10 cellular contexts compared by ENCODE assay signal in the genomic region with DNA sequence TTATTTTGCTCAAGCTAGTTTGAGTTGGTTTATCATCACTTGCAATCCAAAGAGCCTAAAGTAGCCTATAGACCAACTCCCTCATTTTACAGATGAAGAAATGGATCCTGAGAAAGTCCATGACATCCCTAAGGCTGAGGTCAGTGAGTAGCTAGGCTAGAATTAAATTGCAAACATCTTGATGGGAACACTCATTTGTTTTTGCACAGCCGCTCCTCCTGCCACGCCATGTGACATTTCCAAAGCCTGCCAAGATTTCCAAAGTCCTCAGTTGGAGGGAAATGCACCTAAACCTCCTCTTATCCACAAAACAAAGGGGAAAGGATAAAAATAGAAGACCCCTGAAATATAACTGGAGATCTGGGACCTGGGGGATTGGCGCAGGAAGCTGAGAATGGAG. TPM values are rescaled to one million over a fixed set of nuclear protein-coding genes. Genes with fewer than 3 reads are reported as not detected.
A peak's percentile ranks its signal among the peaks of the same experiment; 100 is the strongest.
DNase-seq lines count a peak whose midpoint lies in the region; ATAC-seq, FAIRE-seq and TF ChIP-seq lines count a peak whose summit lies in the region.
"Had no signal": no experiment of that assay in that cellular context is flagged by ENCODE, and none has a peak within 500 bp of the region (broad histone marks: within the 10 kb centered on the region; RNA-seq: fewer than 3 reads in every experiment).

No MANE protein-coding gene starts in this region.

- WGBS in K562 (ENCODE audit: insufficient coverage, low coverage, missing lambda C conversion rate), result 40% methylated on average over 3 of the region's 3 CpGs
- 59 to 68% methylated on average over 3 of the region's 3 CpGs for WGBS in transverse colon (ENCODE audit: low coverage in 1 of 2), 2 donors

- CTCF ChIA-PET in activated CD4-positive, alpha-beta T cell treated with anti-CD3 and anti-CD28 coated beads for 36 hours (lab: Charles Lee), result interaction anchor here (0.5 to 12.9 kb wide), 7 partner anchors 16 to 222 kb away, joined by 3 to 200 read pairs (median 6); a partner anchor contains a TSS
- CTCF ChIA-PET in K562 (lab: Yijun Ruan, JAX; ENCODE audit: low intra/inter-chr PET ratio), result no interaction called here

- no peaks in the 10 kb centered on the region for H3K79me2 ChIP-seq in K562 (ENCODE audit: control insufficient read depth, insufficient read depth, low read length)

- intact Hi-C loops in activated CD4-positive, alpha-beta T cell treated with anti-CD3 and anti-CD28 coated beads for 36 hours (cut with DNase I, micrococcal nuclease), result no loop called here
- intact Hi-C loops in K562 (cut with micrococcal nuclease) (no loop called here), left lung (cut with DNase I) (no loop called here), transverse colon (cut with DNase I; ENCODE audit: low total_unique reads) (no loop called here)

- H3K27me3 ChIP-seq in K562 (ENCODE audit: control insufficient read depth in 2 of 2, insufficient read depth in 2 of 2, low read length in 2 of 2) (peaks cover 2 to 28% of the 10 kb centered on the region in 2 experiments; a peak in 3 of 5 replicates), left lung (no peaks in the 10 kb centered on the region), transverse colon (no peaks in the 10 kb centered on the region), BE2C (no peaks in the 10 kb centered on the region)

- BruUV-seq in K562 (replicated peaks; lab: Mats Ljungman, UMichigan), result no TSS peak

- peaks cover 16% of the 10 kb centered on the region for H3K4me1 Mint-ChIP-seq in activated CD4-positive, alpha-beta T cell treated with anti-CD3 and anti-CD28 coated beads for 36 hours

- no peak overlapping the region; the same call in 1 of the 2 replicates for H3K4me2 ChIP-seq in K562 (ENCODE audit: insufficient read depth, low read length)

- POLR2A ChIA-PET in activated CD4-positive, alpha-beta T cell treated with anti-CD3 and anti-CD28 coated beads for 36 hours (lab: Charles Lee), result no interaction called here
- POLR2A ChIA-PET in K562 (lab: Yijun Ruan, JAX), result interaction anchor here (0.7 to 1.2 kb wide), 4 partner anchors 10 to 573 kb away, joined by 3 read pairs; no protein-coding TSS in a partner anchor

- H3K9me3 Mint-ChIP-seq in activated CD4-positive, alpha-beta T cell treated with anti-CD3 and anti-CD28 coated beads for 36 hours (ENCODE audit: low read depth), result no peaks in the 10 kb centered on the region

- in situ Hi-C loops in K562 (cut with MboI) (no loop called here), transverse colon (cut with MboI; ENCODE audit: low pct_ligation_motif_present in 1 of 4, low pct_unique_long_range_greater_than_20kb in 1 of 4, low sequenced_read_pairs in 3 of 4) (no loop called here)

- no peak overlapping the region for H3K9ac ChIP-seq in K562 (ENCODE audit: insufficient read depth in 1 of 2, low read depth in 2 of 2, low read length in 2 of 2)

- TF ChIP-seq POLR2A in K562 (conservative IDR thresholded peaks at IDR 0.05), result no peak
- no peak for TF ChIP-seq POLR2A in transverse colon (IDR thresholded peaks at IDR 0.05)

- H3K4me3 ChIP-seq in K562 (no peak overlapping the region), left lung (peak overlapping the region in 1 of 2 donors; percentile 28), transverse colon (no peak overlapping the region), BE2C (ENCODE audit: low read depth, low read length) (no peak overlapping the region)

- H3K27ac Mint-ChIP-seq in activated CD4-positive, alpha-beta T cell treated with anti-CD3 and anti-CD28 coated beads for 36 hours, result peak overlapping the region; percentile 26

- TF ChIP-seq EP300 in K562 (IDR thresholded peaks at IDR 0.05; ENCODE audit: low read length) (no peak), transverse colon (IDR thresholded peaks at IDR 0.05; ENCODE audit: low read depth) (no peak)

- H2AFZ ChIP-seq in K562 (ENCODE audit: low read depth, low read length), result peak overlapping the region; percentile 52; the same call in 1 of the 2 replicates

- DNase-seq in activated CD4-positive, alpha-beta T cell treated with anti-CD3 and anti-CD28 coated beads for 36 hours, result no peak
- DNase-seq in activated CD4-positive, alpha-beta T cell treated with anti-CD3 and anti-CD28 coated beads for 4 hours, result no peak
- no peak for DNase-seq in K562 (ENCODE audit: extremely low read depth in 1 of 4, low spot score in 3 of 4)
- DNase-seq in left lung, result no peak
- no peak for DNase-seq in transverse colon
- DNase-seq in BE2C, result no peak
- DNase-seq in NCI-H2107 (lab: John Stamatoyannopoulos, UW), result no peak
- DNase-seq: NCI-H1930 had no signal

- H3K4me1 ChIP-seq in K562 (replicated peaks in 1 of 2; ENCODE audit: control insufficient read depth in 2 of 2, insufficient read depth in 2 of 2, low read length in 2 of 2) (peaks cover 0 to 14% of the 10 kb centered on the region in 2 experiments; a peak in 3 of 5 replicates), left lung (peaks cover 18 to 63% of the 10 kb centered on the region in 2 donors), transverse colon (peaks cover 15 to 31% (median 22%) of the 10 kb centered on the region in 4 donors), BE2C (peaks cover 4% of the 10 kb centered on the region)

- no peaks in the 10 kb centered on the region for H4K20me1 ChIP-seq in K562 (replicated peaks; ENCODE audit: control insufficient read depth, insufficient read depth, low read length)

- TF ChIP-seq RAD21 in K562 (CRISPR knock-in tag; conservative IDR thresholded peaks at IDR 0.05 in 1 of 2, IDR thresholded peaks at IDR 0.05 in 1 of 2), result no peak

- no peak for FAIRE-seq in K562 (lab: Jason Lieb, UNC)
- FAIRE-seq: colon had no signal

- H3K36me3 ChIP-seq in K562 (ENCODE audit: control insufficient read depth, insufficient read depth, low read length) (no peaks in the 10 kb centered on the region), left lung (no peaks in the 10 kb centered on the region), transverse colon (no peaks in the 10 kb centered on the region), BE2C (no peaks in the 10 kb centered on the region)

- H3K27me3 Mint-ChIP-seq in activated CD4-positive, alpha-beta T cell treated with anti-CD3 and anti-CD28 coated beads for 36 hours, result peaks cover 5% of the 10 kb centered on the region

- no peaks in the 10 kb centered on the region for H3K9me1 ChIP-seq in K562 (ENCODE audit: control insufficient read depth, insufficient read depth, low read length)

- no peak overlapping the region for H3K27ac ChIP-seq in K562 (ENCODE audit: extremely low read depth, low read depth, low read length)
- H3K27ac ChIP-seq in left lung, result peak overlapping the region; percentile 86 to 94
- peak overlapping the region; percentile 77 to 87 (median 83) for H3K27ac ChIP-seq in transverse colon

- no peak for TF ChIP-seq CTCF in K562 (IDR thresholded peaks at IDR 0.05 in 2 of 3, conservative IDR thresholded peaks at IDR 0.05 in 1 of 3; ENCODE audit: insufficient read depth in 2 of 3, low read depth in 1 of 3, low read length in 3 of 3)
- TF ChIP-seq CTCF in left lung (IDR thresholded peaks at IDR 0.05), result no peak
- TF ChIP-seq CTCF in transverse colon (IDR thresholded peaks at IDR 0.05), result no peak
- no peak for TF ChIP-seq CTCF in BE2C (IDR thresholded peaks at IDR 0.05; ENCODE audit: low read depth, low read length)

- no peak for ATAC-seq in activated CD4-positive, alpha-beta T cell treated with anti-CD3 and anti-CD28 coated beads for 36 hours
- ATAC-seq in K562 (no peak), left lung (peak; percentile 37), HG03442 (IDR thresholded peaks at IDR 0.05; ENCODE audit: unreplicated experiment) (no peak)

- H3K4me3 Mint-ChIP-seq in activated CD4-positive, alpha-beta T cell treated with anti-CD3 and anti-CD28 coated beads for 36 hours, result no peak overlapping the region

- no peaks in the 10 kb centered on the region for H3K9me3 ChIP-seq in K562 (replicated peaks; ENCODE audit: control insufficient read depth, insufficient read depth, low read depth, low read length)
- no peaks in the 10 kb centered on the region for H3K9me3 ChIP-seq in left lung
- H3K9me3 ChIP-seq in transverse colon, result no peaks in the 10 kb centered on the region
- H3K9me3 ChIP-seq in BE2C, result no peaks in the 10 kb centered on the region

- H3K36me3 Mint-ChIP-seq in activated CD4-positive, alpha-beta T cell treated with anti-CD3 and anti-CD28 coated beads for 36 hours (ENCODE audit: low read depth), result no peaks in the 10 kb centered on the region

RNA-seq across cellular contexts. Expression of a gene that starts 15.0 kb away (rescaled TPM):
- under 1 TPM; 0.23 TPM for total RNA-seq in activated CD4-positive, alpha-beta T cell treated with anti-CD3 and anti-CD28 coated beads for 36 hours
- total RNA-seq in K562 (2011; cell fraction: chromatin; rRNA removed; ENCODE audit: low replicate concordance), result 0.62 and 2.3 TPM in 2 replicates
- total RNA-seq in K562 (2011; cell fraction: nucleolus; rRNA removed), result 0.79 and 2.2 TPM in 2 replicates
- total RNA-seq in K562 (2011; cell fraction: nucleoplasm; rRNA removed), result 0.44 and 1.2 TPM in 2 replicates
- 0.32 TPM in 1 of 2 replicates, not detected in the other for total RNA-seq in K562 (2014; rRNA removed)
- total RNA-seq in K562 (2014; rRNA removed; fragmentation: Illumina TruSeq; extraction: Trizol), result 0.10 and 0.18 TPM in 2 replicates
- 0.14 and 0.23 TPM in 2 replicates for total RNA-seq in K562 (2015; rRNA removed; fragmentation: Illumina TruSeq; extraction: Trizol)
- total RNA-seq in K562 (2021), result 0.40 and 0.47 TPM in 2 replicates
- polyA plus RNA-seq in K562 (2011; rRNA removed), result 0.22 and 1.1 TPM in 2 replicates
- 1.3 and 3.2 TPM in 2 replicates for polyA plus RNA-seq in K562 (2011; cell fraction: cytosol; rRNA removed)
- 1.1 and 1.2 TPM in 2 replicates for polyA plus RNA-seq in K562 (2011; cell fraction: nucleus; rRNA removed)
- polyA plus RNA-seq in K562 (2012), result 0.73 and 2.3 TPM in 2 replicates
- 2.1 and 2.6 TPM in 2 replicates for polyA plus RNA-seq in K562 (2014; fragmentation: Illumina TruSeq; extraction: Trizol)
- under 1 TPM; 0.59 to 0.81 TPM for polyA plus RNA-seq in K562 (2014; fragmentation: Nextera tagmentation; extraction: Ambion mirVana)
- 0.09 and 0.49 TPM in 2 replicates for polyA plus RNA-seq in K562 (2014; rRNA removed)
- 0.32 and 0.60 TPM in 2 replicates for polyA minus RNA-seq in K562 (2011; rRNA and poly(A)+ RNA removed)
- 0.64 and 2.3 TPM in 2 replicates for polyA minus RNA-seq in K562 (2011; cell fraction: cytosol; rRNA and poly(A)+ RNA removed)
- polyA minus RNA-seq in K562 (2011; cell fraction: nucleus; rRNA and poly(A)+ RNA removed), result 1.1 and 3.0 TPM in 2 replicates
- total RNA-seq in left lung, result 10 to 100 TPM in 1 of 2 donors, 1 to 10 TPM in 1; 4.4 to 10.7 TPM
- total RNA-seq in transverse colon, result 1 to 10 TPM in 2 of 4 donors, not detected in 2; 1.9 to 3.7 TPM
- not detected for polyA plus RNA-seq in BE2C (2012; ENCODE audit: insufficient read depth, insufficient read length, low read depth)

RNA-seq across cellular contexts. Expression of a gene that starts 56.7 kb away (rescaled TPM):
- 10 to 100 TPM; 29.8 to 30.4 TPM for total RNA-seq in activated CD4-positive, alpha-beta T cell treated with anti-CD3 and anti-CD28 coated beads for 36 hours
- total RNA-seq in K562 (2011; cell fraction: chromatin; rRNA removed; ENCODE audit: low replicate concordance), result 16.9 and 49.3 TPM in 2 replicates
- total RNA-seq in K562 (2011; cell fraction: nucleolus; rRNA removed), result 28.8 and 34.7 TPM in 2 replicates
- 27.6 and 29.6 TPM in 2 replicates for total RNA-seq in K562 (2011; cell fraction: nucleoplasm; rRNA removed)
- total RNA-seq in K562 (2014; rRNA removed) (9.1 and 14.0 TPM in 2 replicates), K562 (2014; rRNA removed; fragmentation: Illumina TruSeq; extraction: Trizol) (2.0 and 2.4 TPM in 2 replicates), K562 (2015; rRNA removed; fragmentation: Illumina TruSeq; extraction: Trizol) (4.5 and 10.6 TPM in 2 replicates), K562 (2021) (8.9 and 9.5 TPM in 2 replicates), left lung (10 to 100 TPM; 19.6 to 24.3 TPM), transverse colon (10 to 100 TPM; 21.3 to 27.3 (median 22.0) TPM)
- polyA plus RNA-seq in K562 (2011; rRNA removed) (3.8 and 8.4 TPM in 2 replicates), K562 (2014; fragmentation: Illumina TruSeq; extraction: Trizol) (4.3 and 6.5 TPM in 2 replicates), K562 (2014; fragmentation: Nextera tagmentation; extraction: Ambion mirVana) (1 to 10 TPM in 1 of 2 experiments, under 1 TPM in 1; 0.63 to 1.0 TPM), K562 (2014; rRNA removed) (7.3 and 8.0 TPM in 2 replicates)
- polyA plus RNA-seq in K562 (2011; cell fraction: cytosol; rRNA removed), result 7.0 and 11.0 TPM in 2 replicates
- 19.7 and 30.0 TPM in 2 replicates for polyA plus RNA-seq in K562 (2011; cell fraction: nucleus; rRNA removed)
- 6.2 and 10.6 TPM in 2 replicates for polyA plus RNA-seq in K562 (2012)
- polyA minus RNA-seq in K562 (2011; rRNA and poly(A)+ RNA removed), result 6.2 and 7.9 TPM in 2 replicates
- polyA minus RNA-seq in K562 (2011; cell fraction: cytosol; rRNA and poly(A)+ RNA removed), result 8.8 and 29.4 TPM in 2 replicates
- polyA minus RNA-seq in K562 (2011; cell fraction: nucleus; rRNA and poly(A)+ RNA removed), result 9.4 and 10.1 TPM in 2 replicates
- polyA plus RNA-seq in BE2C (2012; ENCODE audit: insufficient read depth, insufficient read length, low read depth), result 15.8 TPM
